Comparison of ENCODE assay signal across 7 cellular contexts in the genomic region with DNA sequence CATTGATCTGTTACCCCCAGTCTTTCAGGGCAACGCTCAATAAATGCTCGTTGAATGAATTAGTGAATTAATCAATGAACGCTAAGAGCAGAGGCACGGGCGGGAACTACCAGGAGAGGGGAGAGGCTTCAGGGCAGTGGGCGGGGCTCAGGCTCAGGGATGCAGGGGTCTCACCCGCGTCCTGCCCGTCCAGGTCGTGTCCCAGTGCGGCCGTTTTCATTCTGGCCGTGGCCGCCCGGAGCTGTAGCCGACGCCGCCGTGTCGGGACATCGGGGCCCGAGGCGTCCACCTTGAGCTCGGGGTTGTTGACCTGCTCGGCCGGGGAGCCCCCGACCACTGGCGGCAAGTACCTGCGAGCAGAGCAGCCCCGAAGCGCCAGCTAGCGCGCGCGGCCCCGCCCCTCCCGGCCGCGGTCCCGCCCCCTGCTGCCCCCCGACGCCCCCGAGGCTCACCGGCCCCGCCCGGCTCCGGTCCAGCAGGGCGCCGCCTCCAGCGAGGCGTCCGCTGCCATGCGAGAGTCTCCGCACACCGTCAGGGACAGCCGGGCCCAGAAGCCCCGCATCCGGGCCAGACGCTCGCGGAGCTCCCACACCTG. TPM values are rescaled to one million over a fixed set of nuclear protein-coding genes. Genes with fewer than 3 reads are reported as not detected.
DNase-seq lines count a peak whose midpoint lies in the region; ATAC-seq, FAIRE-seq and TF ChIP-seq lines count a peak whose summit lies in the region.
"Had no signal": no experiment of that assay in that cellular context is flagged by ENCODE, and none has a peak within 500 bp of the region (broad histone marks: within the 10 kb centered on the region; RNA-seq: fewer than 3 reads in every experiment).

No MANE protein-coding gene starts in this region.

- H3K27ac Mint-ChIP-seq in activated B cell treated with CpG ODN at 0.5 μM for 24 hours, result no peak overlapping the region

- no peak for TF ChIP-seq CTCF in BJ (IDR thresholded peaks at IDR 0.05; ENCODE audit: insufficient read depth, low read depth, low read length)
- no peak for TF ChIP-seq CTCF in activated B cell treated with CpG ODN at 0.5 μM for 24 hours (IDR thresholded peaks at IDR 0.05)
- no peak for TF ChIP-seq CTCF in kidney epithelial cell (IDR thresholded peaks at IDR 0.05; ENCODE audit: insufficient read depth, low read length, poor library complexity, severe bottlenecking)

- H3K36me3 ChIP-seq in BJ (ENCODE audit: control insufficient read depth, insufficient read depth, low read length) (no peaks in the 10 kb centered on the region), kidney epithelial cell (ENCODE audit: control insufficient read depth, insufficient read depth, low read length) (no peaks in the 10 kb centered on the region)

- peak; percentile 54 for ATAC-seq in activated B cell treated with CpG ODN at 0.5 μM for 24 hours (ENCODE audit: low read depth)

- H3K9me3 Mint-ChIP-seq in activated B cell treated with CpG ODN at 0.5 μM for 24 hours, result no peaks in the 10 kb centered on the region

- H3K4me3 ChIP-seq in BJ (ENCODE audit: low read depth, low read length) (peak overlapping the region; percentile 12), kidney epithelial cell (ENCODE audit: low read depth, low read length) (peak overlapping the region; percentile 12)

- CTCF ChIA-PET in BJ (lab: Yijun Ruan, JAX) (no interaction called here), activated B cell treated with CpG ODN at 0.5 μM for 24 hours (lab: Charles Lee) (no interaction called here)

- peaks cover 41% of the 10 kb centered on the region for H3K27me3 Mint-ChIP-seq in activated B cell treated with CpG ODN at 0.5 μM for 24 hours

- POLR2A ChIA-PET in BJ (lab: Charles Lee), result no interaction called here
- POLR2A ChIA-PET in activated B cell treated with CpG ODN at 0.5 μM for 24 hours (lab: Charles Lee), result interaction anchor here (0.6 to 1.6 kb wide), 5 partner anchors 13 to 265 kb away, joined by 3 to 8 read pairs (median 3); a partner anchor contains a TSS

- peak overlapping the region; percentile 28 for H3K4me3 Mint-ChIP-seq in activated B cell treated with CpG ODN at 0.5 μM for 24 hours

- DNase-seq in BJ (ENCODE audit: low read depth), result no peak
- DNase-seq in activated B cell treated with CpG ODN at 0.5 μM for 24 hours, result no peak
- no peak for DNase-seq in kidney epithelial cell (ENCODE audit: low read depth)
- no peak for DNase-seq in GM19239 (ENCODE audit: insufficient read length, low spot score)
- no peak for DNase-seq in SIG-M5 (lab: John Stamatoyannopoulos, UW)
- no peak for DNase-seq in NCI-H2081 treated with DMSO at 0.1 percent for 48 hours (lab: John Stamatoyannopoulos, UW)

- FAIRE-seq in GM19239 (lab: Jason Lieb, UNC), result no peak
- FAIRE-seq: TTC549 had no signal

- intact Hi-C loops in activated B cell treated with CpG ODN at 0.5 μM for 24 hours (cut with micrococcal nuclease), result no loop called here

- no peaks in the 10 kb centered on the region for H3K36me3 Mint-ChIP-seq in activated B cell treated with CpG ODN at 0.5 μM for 24 hours (ENCODE audit: low read depth)

- H3K27me3 ChIP-seq in BJ (ENCODE audit: control insufficient read depth, insufficient read depth, low read length), result no peaks in the 10 kb centered on the region
- H3K27me3 ChIP-seq in kidney epithelial cell (ENCODE audit: control insufficient read depth, insufficient read depth, low read length), result peaks cover 30% of the 10 kb centered on the region

- peaks cover 39% of the 10 kb centered on the region for H3K4me1 Mint-ChIP-seq in activated B cell treated with CpG ODN at 0.5 μM for 24 hours

RNA-seq across cellular contexts. Expression of a gene that starts 2.8 kb away (rescaled TPM):
- 8.1 and 12.1 TPM in 2 replicates for polyA plus RNA-seq in BJ (2011; rRNA removed)
- polyA minus RNA-seq in BJ (2011; rRNA and poly(A)+ RNA removed), result 4.1 and 6.2 TPM in 2 replicates
- total RNA-seq in activated B cell treated with CpG ODN at 0.5 μM for 24 hours (0.10 and 1.2 TPM in 2 replicates), kidney epithelial cell (1.5 and 2.1 TPM in 2 replicates)

RNA-seq across cellular contexts. Expression of a gene that starts 6.0 kb away (rescaled TPM):
- 1.3 and 1.9 TPM in 2 replicates for polyA plus RNA-seq in BJ (2011; rRNA removed)
- 0.71 and 1.3 TPM in 2 replicates for polyA minus RNA-seq in BJ (2011; rRNA and poly(A)+ RNA removed)
- 5.0 and 5.1 TPM in 2 replicates for total RNA-seq in activated B cell treated with CpG ODN at 0.5 μM for 24 hours
- total RNA-seq in kidney epithelial cell, result 13.6 and 14.7 TPM in 2 replicates

RNA-seq across cellular contexts. Expression of a gene that starts 6.5 kb away (rescaled TPM):
- 0.44 and 0.61 TPM in 2 replicates for polyA plus RNA-seq in BJ (2011; rRNA removed)
- 0.62 and 0.95 TPM in 2 replicates for polyA minus RNA-seq in BJ (2011; rRNA and poly(A)+ RNA removed)
- total RNA-seq in activated B cell treated with CpG ODN at 0.5 μM for 24 hours, result 41.3 and 42.4 TPM in 2 replicates
- 1.1 and 2.1 TPM in 2 replicates for total RNA-seq in kidney epithelial cell

RNA-seq across cellular contexts. Expression of a gene that starts 12.7 kb away (rescaled TPM):
- polyA plus RNA-seq in BJ (2011; rRNA removed), result 3.2 and 5.8 TPM in 2 replicates
- polyA minus RNA-seq in BJ (2011; rRNA and poly(A)+ RNA removed), result 4.8 and 8.2 TPM in 2 replicates
- total RNA-seq in activated B cell treated with CpG ODN at 0.5 μM for 24 hours (55.7 and 65.3 TPM in 2 replicates), kidney epithelial cell (10.4 and 23.1 TPM in 2 replicates)

RNA-seq across cellular contexts. Expression of a gene that starts 22.5 kb away (rescaled TPM):
- polyA plus RNA-seq in BJ (2011; rRNA removed), result 125 and 193 TPM in 2 replicates
- polyA minus RNA-seq in BJ (2011; rRNA and poly(A)+ RNA removed), result 29.0 and 41.1 TPM in 2 replicates
- total RNA-seq in activated B cell treated with CpG ODN at 0.5 μM for 24 hours, result 151 and 161 TPM in 2 replicates
- 150 and 208 TPM in 2 replicates for total RNA-seq in kidney epithelial cell

Comparison
In these comparisons a context has a peak if more than half of its experiments do, and no peak if none do; other contexts are left out.
1. RNA of a gene that starts 6.5 kb away (total RNA-seq): 41.3 to 42.4 TPM in activated B cell treated with CpG ODN at 0.5 μM for 24 hours; 1.1 to 2.1 TPM in kidney epithelial cell; every median in the first group is over 10 times any median in the second.